ENCODE assay signal across 20 cellular contexts in genomic region chr9:106772523-106773290, GRCh38.
DNase-seq lines count a peak whose midpoint lies in the region; ATAC-seq and TF ChIP-seq lines count a peak whose summit lies in the region.
"Had no signal": no experiment of that assay in that cellular context is flagged by ENCODE, and none has a peak within 500 bp of the region (broad histone marks: within the 10 kb centered on the region; RNA-seq: fewer than 3 reads in every experiment).

No MANE protein-coding gene starts in this region.

- H3K27me3 ChIP-seq in skeletal muscle tissue (ENCODE audit: control insufficient read depth in 3 of 3, insufficient read depth in 3 of 3, low read length in 3 of 3) = no peaks in the 10 kb centered on the region
- H3K27me3 ChIP-seq: esophagus squamous epithelium, heart right ventricle, left lung, upper lobe of right lung had no signal

- H3K4me3 ChIP-seq in cardiac fibroblast (replicated peaks in 1 of 2; ENCODE audit: low read depth in 2 of 2, low read length in 2 of 2) (no peak overlapping the region), skeletal muscle tissue (ENCODE audit: low read length in 3 of 3) (no peak overlapping the region)
- H3K4me3 ChIP-seq: esophagus squamous epithelium, heart right ventricle, left lung, PC-9, upper lobe of right lung had no signal

- DNase-seq in HPDE6-E6E7 (ENCODE audit: extremely low spot score) (peak; percentile 13), cardiac fibroblast (ENCODE audit: low read depth in 2 of 2) (peak; percentile 16 to 38), foreskin melanocyte (peak; percentile 68)
- no peak for DNase-seq in activated CD8-positive, alpha-beta memory T cell treated with anti-CD3 and anti-CD28 coated beads, Interleukin-2, amount 50 U/mL, for 4 hours
- DNase-seq: activated CD4-positive, alpha-beta T cell treated with anti-CD3 and anti-CD28 coated beads, Interleukin-2, amount 50 U/mL, for 1 hour; effector CD8-positive, alpha-beta T cell; esophagus squamous epithelium; H7; heart right ventricle; left lung; NCI-H510A treated with DMSO at 0.1 percent for 48 hours; PC-9; upper lobe of right lung; WERI-Rb-1 had no signal

- H3K27ac ChIP-seq in skeletal muscle tissue (ENCODE audit: low read depth, low read length) = peak overlapping the region; percentile 83
- H3K27ac ChIP-seq: C4-2B, esophagus squamous epithelium, heart right ventricle, left lung, PC-9, upper lobe of right lung, WERI-Rb-1 had no signal

- H3K9ac ChIP-seq in skeletal muscle tissue (ENCODE audit: low read depth in 1 of 3, low read length in 3 of 3) = peak overlapping the region in 1 of 3 donors; percentile 40

- H3K36me3 ChIP-seq in skeletal muscle tissue (ENCODE audit: control insufficient read depth in 3 of 3, insufficient read depth in 3 of 3, low read length in 3 of 3) = no peaks in the 10 kb centered on the region
- H3K36me3 ChIP-seq: esophagus squamous epithelium, heart right ventricle, left lung, upper lobe of right lung, WERI-Rb-1 had no signal

- H3K9me3 ChIP-seq in skeletal muscle tissue (ENCODE audit: control insufficient read depth in 3 of 3, low read length in 3 of 3) = no peaks in the 10 kb centered on the region
- H3K9me3 ChIP-seq: esophagus squamous epithelium, left lung, upper lobe of right lung had no signal

- ATAC-seq in GM19452 (IDR thresholded peaks at IDR 0.05; ENCODE audit: unreplicated experiment) (no peak), HG02884 (IDR thresholded peaks at IDR 0.05; ENCODE audit: unreplicated experiment) (no peak)
- ATAC-seq: activated naive CD4-positive, alpha-beta T cell treated with anti-CD3 and anti-CD28 coated beads, Interleukin-2, amount 50 U/mL, for 72 hours; HepG2; left lung; upper lobe of right lung had no signal

- peaks cover 6 to 33% (median 8%) of the 10 kb centered on the region in 3 donors for H3K4me1 ChIP-seq in skeletal muscle tissue (ENCODE audit: control insufficient read depth in 3 of 3, insufficient read depth in 3 of 3, low read length in 3 of 3)
- H3K4me1 ChIP-seq: left lung, upper lobe of right lung had no signal

- no peak for TF ChIP-seq CTCF in cardiac fibroblast (IDR thresholded peaks at IDR 0.05; ENCODE audit: low read depth, low read length)
